In genomic region chr10:22629843-22630228, GRCh38 we compare ENCODE assay signal across 9 cellular contexts.
A peak's percentile ranks its signal among the peaks of the same experiment; 100 is the strongest.
DNase-seq lines count a peak whose midpoint lies in the region; ATAC-seq lines count a peak whose summit lies in the region.
"Had no signal": no experiment of that assay in that cellular context is flagged by ENCODE, and none has a peak within 500 bp of the region (broad histone marks: within the 10 kb centered on the region; RNA-seq: fewer than 3 reads in every experiment).

No MANE protein-coding gene starts in this region.

- H3K27me3 Mint-ChIP-seq in activated CD4-positive, alpha-beta memory T cell treated with anti-CD3 and anti-CD28 coated beads, Interleukin-2, amount 10 ng/mL, durations not matched to agents 7 days and 5 days: no peaks in the 10 kb centered on the region
- H3K27me3 Mint-ChIP-seq in naive B cell: no peaks in the 10 kb centered on the region

- peak; percentile 43 for ATAC-seq in GM18502 (IDR thresholded peaks at IDR 0.05; ENCODE audit: poor library complexity, unreplicated experiment)
- ATAC-seq in HG02759 (IDR thresholded peaks at IDR 0.05; ENCODE audit: unreplicated experiment): peak; percentile 29
- peak; percentile 32 to 38 for ATAC-seq in naive B cell (ENCODE audit: low read depth in 2 of 2)
- ATAC-seq in HG03378 (IDR thresholded peaks at IDR 0.05; ENCODE audit: unreplicated experiment): no peak
- ATAC-seq in HG03175 (IDR thresholded peaks at IDR 0.05; ENCODE audit: unreplicated experiment): no peak

- H3K4me1 Mint-ChIP-seq in activated CD4-positive, alpha-beta memory T cell treated with anti-CD3 and anti-CD28 coated beads, Interleukin-2, amount 10 ng/mL, durations not matched to agents 7 days and 5 days: peaks cover 94% of the 10 kb centered on the region
- H3K4me1 Mint-ChIP-seq in naive B cell: peaks cover 41 to 90% (median 78%) of the 10 kb centered on the region in 3 donors

- no peaks in the 10 kb centered on the region for H3K9me3 Mint-ChIP-seq in activated CD4-positive, alpha-beta memory T cell treated with anti-CD3 and anti-CD28 coated beads, Interleukin-2, amount 10 ng/mL, durations not matched to agents 7 days and 5 days
- peaks cover 0 to 3% (median 0%) of the 10 kb centered on the region in 7 donors for H3K9me3 Mint-ChIP-seq in naive B cell

- peak overlapping the region; percentile 74 for H3K4me3 Mint-ChIP-seq in activated CD4-positive, alpha-beta memory T cell treated with anti-CD3 and anti-CD28 coated beads, Interleukin-2, amount 10 ng/mL, durations not matched to agents 7 days and 5 days
- H3K4me3 Mint-ChIP-seq in naive B cell: peak overlapping the region; percentile 14 to 87 (median 72)

- CTCF ChIA-PET in activated CD4-positive, alpha-beta memory T cell treated with anti-CD3 and anti-CD28 coated beads, Interleukin-2, amount 10 ng/mL, durations not matched to agents 7 days and 5 days (lab: Charles Lee): interaction anchor here (0.7 to 5.3 kb wide), 11 partner anchors 10 to 171 kb away, joined by 3 to 28 read pairs (median 3); no protein-coding TSS in a partner anchor

- H3K36me3 Mint-ChIP-seq in activated CD4-positive, alpha-beta memory T cell treated with anti-CD3 and anti-CD28 coated beads, Interleukin-2, amount 10 ng/mL, durations not matched to agents 7 days and 5 days (ENCODE audit: low read depth): peaks cover 3% of the 10 kb centered on the region
- no peaks in the 10 kb centered on the region for H3K36me3 Mint-ChIP-seq in naive B cell

- POLR2A ChIA-PET in activated CD4-positive, alpha-beta memory T cell treated with anti-CD3 and anti-CD28 coated beads, Interleukin-2, amount 10 ng/mL, durations not matched to agents 7 days and 5 days (lab: Charles Lee): interaction anchor here (1.1 to 13.0 kb wide), 15 partner anchors 14 to 84 kb away, joined by 3 to 198 read pairs (median 12); partner anchors contain the start of gene PIP4K2A

- peak overlapping the region; percentile 97 for H3K27ac Mint-ChIP-seq in activated CD4-positive, alpha-beta memory T cell treated with anti-CD3 and anti-CD28 coated beads, Interleukin-2, amount 10 ng/mL, durations not matched to agents 7 days and 5 days
- H3K27ac Mint-ChIP-seq in naive B cell: peak overlapping the region; percentile 56 to 96 (median 96)

- DNase-seq in activated CD4-positive, alpha-beta memory T cell treated with anti-CD3 and anti-CD28 coated beads, Interleukin-2, amount 10 ng/mL, durations not matched to agents 7 days and 5 days: peak; percentile 40
- DNase-seq in naive B cell: no peak
- no peak for DNase-seq in SHP77 (lab: John Stamatoyannopoulos, UW)
- DNase-seq in foreskin melanocyte: no peak
- DNase-seq: NCI-H524 treated with DMSO at 0.1 percent for 48 hours had no signal

Comparison
In these comparisons a context has a peak if more than half of its experiments do, and no peak if none do; other contexts are left out.
1. ATAC-seq: peak in GM18502 (single experiment), HG02759 (single experiment) and naive B cell (2 of 2); none in HG03378 (single experiment) and HG03175 (single experiment).